ENCODE assay signal across 8 cellular contexts in the genomic region with DNA sequence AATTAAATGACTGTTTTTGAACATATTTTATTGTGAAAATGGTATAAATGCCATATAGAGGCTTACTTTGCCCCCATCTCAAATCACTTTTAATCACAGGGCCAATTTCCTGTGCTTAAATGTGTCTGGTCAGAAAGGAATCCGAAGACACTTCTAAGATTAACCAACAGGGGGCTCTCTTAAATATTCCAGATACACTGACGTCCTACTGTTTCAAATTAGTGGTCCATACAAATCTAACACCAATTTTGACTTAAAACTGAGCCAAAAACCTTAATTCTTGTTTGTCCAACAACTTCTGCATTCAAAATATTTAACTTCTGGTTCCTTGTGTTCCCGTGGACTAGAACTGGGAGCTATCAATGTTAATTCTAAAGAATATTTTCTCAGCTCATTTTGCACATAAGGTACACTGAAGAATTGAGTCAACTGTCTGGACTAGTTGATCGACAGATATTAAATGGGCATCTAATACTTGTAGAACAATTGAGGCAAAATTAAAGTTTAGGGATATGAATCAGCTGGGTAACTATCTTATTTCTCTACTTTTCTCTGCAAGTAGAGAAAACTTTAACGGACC.
DNase-seq lines count a peak whose midpoint lies in the region; ATAC-seq and TF ChIP-seq lines count a peak whose summit lies in the region.

No MANE protein-coding gene starts in this region.

- H3K4me3 ChIP-seq in HCT116 (replicated peaks in 1 of 2; ENCODE audit: low read depth in 1 of 2, low read length in 2 of 2) (no peak overlapping the region), RWPE2 (ENCODE audit: severe bottlenecking) (no peak overlapping the region), foreskin fibroblast (ENCODE audit: low read depth in 1 of 2, low read length in 2 of 2) (no peak overlapping the region), smooth muscle cell (no peak overlapping the region)

- peak; percentile 43 for TF ChIP-seq RAD21 in HCT116 (IDR thresholded peaks at IDR 0.05; ENCODE audit: low read depth)

- H3K36me3 Mint-ChIP-seq in activated naive CD8-positive, alpha-beta T cell treated with anti-CD3 and anti-CD28 coated beads for 36 hours, result peaks cover 5% of the 10 kb centered on the region

- H3K27me3 ChIP-seq in HCT116 (ENCODE audit: insufficient read depth, low read length) (no peaks in the 10 kb centered on the region), RWPE2 (ENCODE audit: insufficient read depth, poor library complexity, severe bottlenecking) (no peaks in the 10 kb centered on the region), smooth muscle cell (ENCODE audit: low read depth) (no peaks in the 10 kb centered on the region)

- no peaks in the 10 kb centered on the region for H3F3A ChIP-seq in smooth muscle cell (ENCODE audit: low read depth)

- TF ChIP-seq CTCF in HCT116 (IDR thresholded peaks at IDR 0.05 in 2 of 3, conservative IDR thresholded peaks at IDR 0.05 in 1 of 3; ENCODE audit: borderline replicate concordance in 1 of 3, insufficient read depth in 1 of 3, low read depth in 2 of 3, low read length in 2 of 3) (peak in 2 of 3 experiments; percentile 55 to 66; a peak in 4 of 6 replicates), RWPE2 (IDR thresholded peaks at IDR 0.05; ENCODE audit: poor library complexity, severe bottlenecking) (peak; percentile 70), foreskin fibroblast (IDR thresholded peaks at IDR 0.05; ENCODE audit: low read depth, low read length) (peak; percentile 44), smooth muscle cell (IDR thresholded peaks at IDR 0.05; ENCODE audit: borderline replicate concordance, insufficient read depth, poor library complexity, severe bottlenecking) (peak; percentile 61)

- no peaks in the 10 kb centered on the region for H3K79me2 ChIP-seq in HCT116 (ENCODE audit: insufficient read depth, low read length)
- H3K79me2 ChIP-seq in smooth muscle cell (ENCODE audit: low read depth), result no peaks in the 10 kb centered on the region

- H3K9me3 ChIP-seq in HCT116 (ENCODE audit: control insufficient read depth in 1 of 2, insufficient read depth in 1 of 2, low read depth in 1 of 2, low read length in 2 of 2) (no peaks in the 10 kb centered on the region), RWPE2 (ENCODE audit: severe bottlenecking) (no peaks in the 10 kb centered on the region), smooth muscle cell (replicated peaks; ENCODE audit: low read depth) (no peaks in the 10 kb centered on the region)

- no TSS peak for BruUV-seq in HCT116 (replicated peaks; lab: Mats Ljungman, UMichigan)

- H3K27me3 Mint-ChIP-seq in activated naive CD8-positive, alpha-beta T cell treated with anti-CD3 and anti-CD28 coated beads for 36 hours, result no peaks in the 10 kb centered on the region

- no peak overlapping the region for H3K4me2 ChIP-seq in HCT116 (ENCODE audit: low read length)
- no peak overlapping the region for H3K4me2 ChIP-seq in smooth muscle cell

- CTCF ChIA-PET in HCT116 (lab: Charles Lee), result no interaction called here

- peak overlapping the region; percentile 72 for H2AFZ ChIP-seq in HCT116 (ENCODE audit: low read depth, low read length, poor library complexity, severe bottlenecking)
- no peak overlapping the region for H2AFZ ChIP-seq in smooth muscle cell (ENCODE audit: low read depth)

- POLR2A ChIA-PET in HCT116 (lab: Charles Lee), result no interaction called here

- ATAC-seq in HCT116 (peak; percentile 73), RWPE2 (ENCODE audit: low read depth) (no peak; the same call in 2 of the 3 replicates), GM19467 (IDR thresholded peaks at IDR 0.05; ENCODE audit: unreplicated experiment) (no peak)

- no peaks in the 10 kb centered on the region for H3K9me2 ChIP-seq in HCT116 (ENCODE audit: insufficient read depth)

- H3K9me3 Mint-ChIP-seq in activated naive CD8-positive, alpha-beta T cell treated with anti-CD3 and anti-CD28 coated beads for 36 hours, result no peaks in the 10 kb centered on the region

- RAD21 ChIA-PET in HCT116 (lab: Charles Lee; ENCODE audit: low non-redundant PET in 1 of 2, low total read pairs in 2 of 2, uncharacterized antibody in 2 of 2, unreplicated experiment in 2 of 2), result no interaction called here

- no peak overlapping the region for H3K27ac ChIP-seq in HCT116 (ENCODE audit: low read depth, low read length)
- no peak overlapping the region for H3K27ac ChIP-seq in RWPE2 (ENCODE audit: poor library complexity, severe bottlenecking)
- H3K27ac ChIP-seq in smooth muscle cell (ENCODE audit: low read depth), result no peak overlapping the region

- intact Hi-C loops in HCT116 (cut with micrococcal nuclease), result no loop called here

- H3K27ac Mint-ChIP-seq in activated naive CD8-positive, alpha-beta T cell treated with anti-CD3 and anti-CD28 coated beads for 36 hours, result no peak overlapping the region

- peaks cover 8% of the 10 kb centered on the region for H3K4me1 Mint-ChIP-seq in activated naive CD8-positive, alpha-beta T cell treated with anti-CD3 and anti-CD28 coated beads for 36 hours

- no peaks in the 10 kb centered on the region for H4K20me1 ChIP-seq in HCT116 (ENCODE audit: insufficient read depth)
- no peaks in the 10 kb centered on the region for H4K20me1 ChIP-seq in smooth muscle cell (ENCODE audit: low read depth)

- H3K9ac ChIP-seq in HCT116 (ENCODE audit: low read length) (no peak overlapping the region), smooth muscle cell (ENCODE audit: low read depth) (no peak overlapping the region)

- TF ChIP-seq POLR2A in HCT116 (IDR thresholded peaks at IDR 0.05; ENCODE audit: borderline replicate concordance, extremely low read depth, insufficient read depth, insufficient read length), result no peak

- no peak overlapping the region for H3K4me3 Mint-ChIP-seq in activated naive CD8-positive, alpha-beta T cell treated with anti-CD3 and anti-CD28 coated beads for 36 hours

- 61% methylated on average over 5 of the region's 5 CpGs for WGBS in smooth muscle cell (ENCODE audit: low lambda C conversion rate)

- H3K36me3 ChIP-seq in HCT116 (ENCODE audit: control insufficient read depth in 1 of 2, insufficient read depth in 2 of 2, low read length in 2 of 2) (no peaks in the 10 kb centered on the region), RWPE2 (ENCODE audit: low read depth) (no peaks in the 10 kb centered on the region), smooth muscle cell (ENCODE audit: low read depth) (no peaks in the 10 kb centered on the region)

- H3K4me1 ChIP-seq in HCT116 (ENCODE audit: control insufficient read depth in 1 of 2, insufficient read depth in 2 of 2, low read length in 2 of 2) (no peaks in the 10 kb centered on the region), RWPE2 (ENCODE audit: insufficient read depth, poor library complexity, severe bottlenecking) (no peaks in the 10 kb centered on the region), smooth muscle cell (ENCODE audit: low read depth) (peaks cover 13% of the 10 kb centered on the region)

- DNase-seq in DMS153 treated with DMSO at 0.1 percent for 48 hours (lab: John Stamatoyannopoulos, UW; ENCODE audit: unreplicated experiment), result peak; percentile 33
- DNase-seq in DMS153 (lab: John Stamatoyannopoulos, UW), result no peak
- peak; percentile 28 for DNase-seq in HCT116 (ENCODE audit: low read depth, low spot score)
- no peak for DNase-seq in RWPE2 (ENCODE audit: low spot score)
- DNase-seq in foreskin fibroblast, result peak; percentile 18 to 63
- no peak for DNase-seq in smooth muscle cell (lab: John Stamatoyannopoulos, UW; ENCODE audit: unreplicated experiment)
- no peak for DNase-seq in activated naive CD8-positive, alpha-beta T cell treated with anti-CD3 and anti-CD28 coated beads for 36 hours

TF ChIP-seq in HCT116, 20 proteins besides CTCF, POLR2A, EP300 and RAD21 (continues in another document):
- no peak for TF ChIP-seq ZFX (IDR thresholded peaks at IDR 0.05)
- TF ChIP-seq JUND (IDR thresholded peaks at IDR 0.05), result no peak
- TF ChIP-seq, protein P1, sequence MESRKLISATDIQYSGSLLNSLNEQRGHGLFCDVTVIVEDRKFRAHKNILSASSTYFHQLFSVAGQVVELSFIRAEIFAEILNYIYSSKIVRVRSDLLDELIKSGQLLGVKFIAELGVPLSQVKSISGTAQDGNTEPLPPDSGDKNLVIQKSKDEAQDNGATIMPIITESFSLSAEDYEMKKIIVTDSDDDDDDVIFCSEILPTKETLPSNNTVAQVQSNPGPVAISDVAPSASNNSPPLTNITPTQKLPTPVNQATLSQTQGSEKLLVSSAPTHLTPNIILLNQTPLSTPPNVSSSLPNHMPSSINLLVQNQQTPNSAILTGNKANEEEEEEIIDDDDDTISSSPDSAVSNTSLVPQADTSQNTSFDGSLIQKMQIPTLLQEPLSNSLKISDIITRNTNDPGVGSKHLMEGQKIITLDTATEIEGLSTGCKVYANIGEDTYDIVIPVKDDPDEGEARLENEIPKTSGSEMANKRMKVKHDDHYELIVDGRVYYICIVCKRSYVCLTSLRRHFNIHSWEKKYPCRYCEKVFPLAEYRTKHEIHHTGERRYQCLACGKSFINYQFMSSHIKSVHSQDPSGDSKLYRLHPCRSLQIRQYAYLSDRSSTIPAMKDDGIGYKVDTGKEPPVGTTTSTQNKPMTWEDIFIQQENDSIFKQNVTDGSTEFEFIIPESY (IDR thresholded peaks at IDR 0.05; ENCODE audit: extremely low read depth, insufficient replicate concordance, low read length), result no peak
- TF ChIP-seq, protein P2, sequence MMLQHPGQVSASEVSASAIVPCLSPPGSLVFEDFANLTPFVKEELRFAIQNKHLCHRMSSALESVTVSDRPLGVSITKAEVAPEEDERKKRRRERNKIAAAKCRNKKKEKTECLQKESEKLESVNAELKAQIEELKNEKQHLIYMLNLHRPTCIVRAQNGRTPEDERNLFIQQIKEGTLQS (IDR thresholded peaks at IDR 0.05), result no peak

Comparison
In these comparisons a context has a peak if more than half of its experiments do, and no peak if none do; other contexts are left out.
1. DNase-seq: peak in DMS153 treated with DMSO at 0.1 percent for 48 hours (single experiment), HCT116 (single experiment) and foreskin fibroblast (2 of 2); none in DMS153 (single experiment), RWPE2 (single experiment), smooth muscle cell (single experiment) and activated naive CD8-positive, alpha-beta T cell treated with anti-CD3 and anti-CD28 coated beads for 36 hours (single experiment).
2. Peak in every context shown above with its lines, with median percentiles within 50 percentile points of each other: CTCF ChIP-seq.